9 cellular contexts compared by ENCODE assay signal in genomic region chr1:154809436-154810413, GRCh38.
A peak's percentile ranks its signal among the peaks of the same experiment; 100 is the strongest.
DNase-seq lines count a peak whose midpoint lies in the region; ATAC-seq, FAIRE-seq and TF ChIP-seq lines count a peak whose summit lies in the region.
"Had no signal": no experiment of that assay in that cellular context is flagged by ENCODE, and none has a peak within 500 bp of the region (broad histone marks: within the 10 kb centered on the region; RNA-seq: fewer than 3 reads in every experiment).

No MANE protein-coding gene starts in this region.

- peak; percentile 71 for ATAC-seq in stimulated activated naive CD8-positive, alpha-beta T cell treated with anti-CD3 and anti-CD28 coated beads, Interleukin-15, Interleukin-2, amounts not matched to agents 100 U/mL and 50 U/mL, for 24 hours
- ATAC-seq in HG03045 (IDR thresholded peaks at IDR 0.05; ENCODE audit: unreplicated experiment), result no peak

- H3K56ac ChIP-seq in mesendoderm (ENCODE audit: low read length), result no peak overlapping the region

- H3K23ac ChIP-seq in mesendoderm (ENCODE audit: low read length), result no peak overlapping the region

- TF ChIP-seq CTCF in fibroblast of the aortic adventitia (IDR thresholded peaks at IDR 0.05; ENCODE audit: insufficient read depth, low read length), result no peak

- peak; percentile 21 for FAIRE-seq in RCC 7860 (lab: Jason Lieb, UNC)

- H3K27me3 ChIP-seq in mesendoderm (ENCODE audit: insufficient read depth, low read length, poor library complexity), result no peaks in the 10 kb centered on the region

- H3K4me2 ChIP-seq in mesendoderm (ENCODE audit: low read length), result no peak overlapping the region

- H3K4me3 ChIP-seq in fibroblast of the aortic adventitia (ENCODE audit: low read depth, low read length) (no peak overlapping the region), mesendoderm (ENCODE audit: low read length) (no peak overlapping the region)
- H3K4me3 ChIP-seq: BLaER1 treated with 17β-estradiol and CSF1 and Interleukin-3, amounts not matched to agents 10 nM and 100 nM had no signal

- H3K36me3 ChIP-seq in mesendoderm (ENCODE audit: control insufficient read depth, insufficient read depth, low read length), result no peaks in the 10 kb centered on the region
- H3K36me3 ChIP-seq: BLaER1 treated with 17β-estradiol and CSF1 and Interleukin-3, amounts not matched to agents 10 nM and 100 nM had no signal

- H4K8ac ChIP-seq in mesendoderm (ENCODE audit: low read depth, low read length), result no peak overlapping the region

- H3K79me1 ChIP-seq in mesendoderm (ENCODE audit: low read length), result no peaks in the 10 kb centered on the region

- peak; percentile 22 for DNase-seq in activated CD4-positive, alpha-beta T cell treated with anti-CD3 and anti-CD28 coated beads for 48 hours
- DNase-seq in activated CD4-positive, alpha-beta T cell treated with anti-CD3 and anti-CD28 coated beads, Interleukin-2, amount 50 U/mL, for 1 hour, result no peak
- peak; percentile 38 for DNase-seq in RCC 7860 (ENCODE audit: low spot score)
- DNase-seq in fibroblast of the aortic adventitia (ENCODE audit: low read depth), result peak; percentile 52
- peak; percentile 25 for DNase-seq in stimulated activated naive CD8-positive, alpha-beta T cell treated with anti-CD3 and anti-CD28 coated beads, Interleukin-15, Interleukin-2, amounts not matched to agents 100 U/mL and 50 U/mL, for 24 hours
- no peak for DNase-seq in mesendoderm
- no peak for DNase-seq in DMS114 treated with DMSO at 0.1 percent for 48 hours (lab: John Stamatoyannopoulos, UW; ENCODE audit: unreplicated experiment)

- H3K18ac ChIP-seq in mesendoderm (ENCODE audit: low read length), result no peak overlapping the region

- no peak overlapping the region for H2BK15ac ChIP-seq in mesendoderm (replicated peaks; ENCODE audit: low read depth)

- WGBS in mesendoderm (ENCODE audit: extremely low coverage, insufficient coverage, low lambda C conversion rate), result no CpG with 5 or more reads among the region's 7 CpGs

- H3K27ac ChIP-seq in mesendoderm (ENCODE audit: low read depth, low read length), result no peak overlapping the region
- H3K27ac ChIP-seq: BLaER1 treated with 17β-estradiol and CSF1 and Interleukin-3, amounts not matched to agents 10 nM and 100 nM had no signal

- H3K79me2 ChIP-seq in mesendoderm (ENCODE audit: control insufficient read depth, insufficient read depth, low read length), result no peaks in the 10 kb centered on the region

- no peak overlapping the region for H3K9ac ChIP-seq in mesendoderm (ENCODE audit: low read length)
- H3K9ac ChIP-seq: BLaER1 treated with 17β-estradiol and CSF1 and Interleukin-3, amounts not matched to agents 10 nM and 100 nM had no signal

- H4K5ac ChIP-seq in mesendoderm (ENCODE audit: low read length), result no peak overlapping the region

- H2BK120ac ChIP-seq in mesendoderm (ENCODE audit: low read depth, low read length), result no peak overlapping the region

- peaks cover 14% of the 10 kb centered on the region for H3K4me1 ChIP-seq in mesendoderm (ENCODE audit: control insufficient read depth, low read depth, low read length)

- no peak overlapping the region for H2BK5ac ChIP-seq in mesendoderm (ENCODE audit: low read length)

- no peak overlapping the region for H2AK5ac ChIP-seq in mesendoderm (ENCODE audit: low read length)

- no peak overlapping the region for H3K4ac ChIP-seq in mesendoderm (ENCODE audit: low read depth, low read length)

Comparison
In these comparisons a context has a peak if more than half of its experiments do, and no peak if none do; other contexts are left out.
1. DNase-seq: peak in activated CD4-positive, alpha-beta T cell treated with anti-CD3 and anti-CD28 coated beads for 48 hours (single experiment), RCC 7860 (single experiment), fibroblast of the aortic adventitia (single experiment) and stimulated activated naive CD8-positive, alpha-beta T cell treated with anti-CD3 and anti-CD28 coated beads, Interleukin-15, Interleukin-2, amounts not matched to agents 100 U/mL and 50 U/mL, for 24 hours (single experiment); none in activated CD4-positive, alpha-beta T cell treated with anti-CD3 and anti-CD28 coated beads, Interleukin-2, amount 50 U/mL, for 1 hour (single experiment), mesendoderm (single experiment) and DMS114 treated with DMSO at 0.1 percent for 48 hours (single experiment).